In the genomic region with DNA sequence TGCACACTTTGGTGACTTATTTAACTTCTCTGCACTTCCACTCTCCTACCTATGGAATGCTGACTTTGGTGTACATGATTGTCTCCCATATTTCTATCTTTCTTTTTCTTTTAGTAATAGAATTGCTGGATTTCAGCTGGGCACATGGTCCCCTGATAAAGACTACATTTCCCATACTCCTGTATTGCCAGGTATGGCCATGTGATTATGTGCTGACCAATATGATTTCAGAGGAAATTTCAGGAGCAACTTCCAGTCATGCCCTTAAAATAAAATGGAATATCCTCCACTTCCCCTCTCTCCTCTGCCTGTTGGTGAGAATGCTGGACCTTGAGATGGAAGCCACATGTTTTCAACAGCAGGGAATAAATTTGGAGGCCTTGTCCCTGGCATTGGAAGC, we compare ENCODE assay signal across 1 cellular context.
TF ChIP-seq lines count a peak whose summit lies in the region.

No MANE protein-coding gene starts in this region.

TF ChIP-seq in WTC11, 78 proteins besides CTCF, POLR2A, EP300 and RAD21 (continued from another document):
- TF ChIP-seq ZNF232 (CRISPR knock-in tag; IDR thresholded peaks at IDR 0.05) (no peak), CREM (CRISPR knock-in tag; IDR thresholded peaks at IDR 0.05) (no peak), SP1 (CRISPR knock-in tag; conservative IDR thresholded peaks at IDR 0.05) (no peak), USF1 (CRISPR knock-in tag; IDR thresholded peaks at IDR 0.05) (peak; percentile 89), KAT7 (CRISPR knock-in tag; IDR thresholded peaks at IDR 0.05; ENCODE audit: borderline replicate concordance) (no peak), GRHL2 (CRISPR knock-in tag; IDR thresholded peaks at IDR 0.05; ENCODE audit: insufficient replicate concordance, severe bottlenecking) (no peak), ZBTB43 (CRISPR knock-in tag; IDR thresholded peaks at IDR 0.05) (no peak), ATF1 (CRISPR knock-in tag; IDR thresholded peaks at IDR 0.05) (no peak), ZNF423 (CRISPR knock-in tag; IDR thresholded peaks at IDR 0.05) (no peak), SMAD4 (CRISPR knock-in tag; IDR thresholded peaks at IDR 0.05) (no peak), IRF1 (CRISPR knock-in tag; IDR thresholded peaks at IDR 0.05) (no peak), ZNF512 (CRISPR knock-in tag; IDR thresholded peaks at IDR 0.05; ENCODE audit: borderline replicate concordance) (no peak), AR (CRISPR knock-in tag; IDR thresholded peaks at IDR 0.05) (no peak), NFYB (CRISPR knock-in tag; conservative IDR thresholded peaks at IDR 0.05; ENCODE audit: low read depth) (peak; percentile 81)
- TF ChIP-seq, protein P1, sequence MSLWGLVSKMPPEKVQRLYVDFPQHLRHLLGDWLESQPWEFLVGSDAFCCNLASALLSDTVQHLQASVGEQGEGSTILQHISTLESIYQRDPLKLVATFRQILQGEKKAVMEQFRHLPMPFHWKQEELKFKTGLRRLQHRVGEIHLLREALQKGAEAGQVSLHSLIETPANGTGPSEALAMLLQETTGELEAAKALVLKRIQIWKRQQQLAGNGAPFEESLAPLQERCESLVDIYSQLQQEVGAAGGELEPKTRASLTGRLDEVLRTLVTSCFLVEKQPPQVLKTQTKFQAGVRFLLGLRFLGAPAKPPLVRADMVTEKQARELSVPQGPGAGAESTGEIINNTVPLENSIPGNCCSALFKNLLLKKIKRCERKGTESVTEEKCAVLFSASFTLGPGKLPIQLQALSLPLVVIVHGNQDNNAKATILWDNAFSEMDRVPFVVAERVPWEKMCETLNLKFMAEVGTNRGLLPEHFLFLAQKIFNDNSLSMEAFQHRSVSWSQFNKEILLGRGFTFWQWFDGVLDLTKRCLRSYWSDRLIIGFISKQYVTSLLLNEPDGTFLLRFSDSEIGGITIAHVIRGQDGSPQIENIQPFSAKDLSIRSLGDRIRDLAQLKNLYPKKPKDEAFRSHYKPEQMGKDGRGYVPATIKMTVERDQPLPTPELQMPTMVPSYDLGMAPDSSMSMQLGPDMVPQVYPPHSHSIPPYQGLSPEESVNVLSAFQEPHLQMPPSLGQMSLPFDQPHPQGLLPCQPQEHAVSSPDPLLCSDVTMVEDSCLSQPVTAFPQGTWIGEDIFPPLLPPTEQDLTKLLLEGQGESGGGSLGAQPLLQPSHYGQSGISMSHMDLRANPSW (CRISPR knock-in tag; conservative IDR thresholded peaks at IDR 0.05; ENCODE audit: low read depth) = no peak
- TF ChIP-seq, protein P2, sequence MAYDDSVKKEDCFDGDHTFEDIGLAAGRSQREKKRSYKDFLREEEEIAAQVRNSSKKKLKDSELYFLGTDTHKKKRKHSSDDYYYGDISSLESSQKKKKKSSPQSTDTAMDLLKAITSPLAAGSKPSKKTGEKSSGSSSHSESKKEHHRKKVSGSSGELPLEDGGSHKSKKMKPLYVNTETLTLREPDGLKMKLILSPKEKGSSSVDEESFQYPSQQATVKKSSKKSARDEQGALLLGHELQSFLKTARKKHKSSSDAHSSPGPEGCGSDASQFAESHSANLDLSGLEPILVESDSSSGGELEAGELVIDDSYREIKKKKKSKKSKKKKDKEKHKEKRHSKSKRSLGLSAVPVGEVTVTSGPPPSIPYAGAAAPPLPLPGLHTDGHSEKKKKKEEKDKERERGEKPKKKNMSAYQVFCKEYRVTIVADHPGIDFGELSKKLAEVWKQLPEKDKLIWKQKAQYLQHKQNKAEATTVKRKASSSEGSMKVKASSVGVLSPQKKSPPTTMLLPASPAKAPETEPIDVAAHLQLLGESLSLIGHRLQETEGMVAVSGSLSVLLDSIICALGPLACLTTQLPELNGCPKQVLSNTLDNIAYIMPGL (CRISPR knock-in tag; IDR thresholded peaks at IDR 0.05) = no peak
